Comparison of ENCODE assay signal across 7 cellular contexts in genomic region chr15:20472983-20473382, GRCh38.
DNase-seq lines count a peak whose midpoint lies in the region; ATAC-seq lines count a peak whose summit lies in the region.

No MANE protein-coding gene starts in this region.

- ATAC-seq in GM18511 (IDR thresholded peaks at IDR 0.05; ENCODE audit: unreplicated experiment) (peak; percentile 92), GM18909 (IDR thresholded peaks at IDR 0.05; ENCODE audit: poor library complexity, unreplicated experiment) (peak; percentile 59), GM21423 (IDR thresholded peaks at IDR 0.05; ENCODE audit: unreplicated experiment) (peak; percentile 66), GM21786 (IDR thresholded peaks at IDR 0.05; ENCODE audit: unreplicated experiment) (peak; percentile 79), HG02798 (IDR thresholded peaks at IDR 0.05; ENCODE audit: poor library complexity, unreplicated experiment) (peak; percentile 68), HG03432 (IDR thresholded peaks at IDR 0.05; ENCODE audit: unreplicated experiment) (peak; percentile 81)

- DNase-seq in activated CD4-positive, alpha-beta T cell treated with anti-CD3 and anti-CD28 coated beads for 48 hours = peak; percentile 2

Comparison
In these comparisons a context has a peak if more than half of its experiments do, and no peak if none do; other contexts are left out.
1. Peak in every context shown above with its lines: DNase-seq and ATAC-seq.